Comparison of ENCODE assay signal across 8 cellular contexts in genomic region chr15:58980351-58980939, GRCh38. TPM values are rescaled to one million over a fixed set of nuclear protein-coding genes. Genes with fewer than 3 reads are reported as not detected.
A peak's percentile ranks its signal among the peaks of the same experiment; 100 is the strongest.
DNase-seq lines count a peak whose midpoint lies in the region; ATAC-seq and TF ChIP-seq lines count a peak whose summit lies in the region.

No MANE protein-coding gene starts in this region.

- no peaks in the 10 kb centered on the region for H3K36me3 ChIP-seq in cardiac muscle cell

- no peak overlapping the region for H3K27ac ChIP-seq in cardiac muscle cell

- peak; percentile 45 for TF ChIP-seq CTCF in cardiac muscle cell (IDR thresholded peaks at IDR 0.05; ENCODE audit: low read depth, low read length)

- H3K4me1 ChIP-seq in cardiac muscle cell (ENCODE audit: low read depth) = no peaks in the 10 kb centered on the region

- no peaks in the 10 kb centered on the region for H3K9me3 ChIP-seq in cardiac muscle cell (ENCODE audit: low read depth)

- DNase-seq in cardiac muscle cell (ENCODE audit: low read depth in 1 of 2, low spot score in 1 of 2) (peak; percentile 27 to 64), left ventricle myocardium superior (no peak), NCI-H2227 (lab: John Stamatoyannopoulos, UW; ENCODE audit: unreplicated experiment) (peak; percentile 19), astrocyte of the hippocampus (ENCODE audit: low read depth, low spot score) (peak; percentile 45), left lobe of liver (ENCODE audit: low spot score) (no peak), 8988T (no peak)

- H3K27me3 ChIP-seq in cardiac muscle cell = peaks cover 16% of the 10 kb centered on the region

- no peak for ATAC-seq in left ventricle myocardium superior
- peak; percentile 67 for ATAC-seq in left lobe of liver
- ATAC-seq in GM18868 (IDR thresholded peaks at IDR 0.05; ENCODE audit: unreplicated experiment) = no peak
- no peak for ATAC-seq in GM19351 (IDR thresholded peaks at IDR 0.05; ENCODE audit: unreplicated experiment)

- H3K4me3 ChIP-seq in cardiac muscle cell = no peak overlapping the region

- intact Hi-C loops in left ventricle myocardium superior (cut with micrococcal nuclease) = loop anchor here (10.0 kb wide), 1 partner anchor 514 kb away; no protein-coding TSS in a partner anchor

RNA-seq across cellular contexts. Expression of gene RNF111, which starts 7.0 kb away (rescaled TPM):
- total RNA-seq in cardiac muscle cell = 12.4 and 12.9 TPM in 2 replicates
- polyA plus RNA-seq in cardiac muscle cell = 15.1 and 23.0 TPM in 2 replicates
- total RNA-seq in left ventricle myocardium superior = 23.1 TPM
- total RNA-seq in left lobe of liver = 15.5 TPM

RNA-seq across cellular contexts. Expression of gene SLTM, which starts 47.0 kb away (rescaled TPM):
- total RNA-seq in cardiac muscle cell = 59.6 and 78.9 TPM in 2 replicates
- 92.4 and 98.1 TPM in 2 replicates for polyA plus RNA-seq in cardiac muscle cell
- 43.8 TPM for total RNA-seq in left ventricle myocardium superior
- 38.7 TPM for total RNA-seq in left lobe of liver

Comparison
In these comparisons a context has a peak if more than half of its experiments do, and no peak if none do; other contexts are left out.
1. DNase-seq: peak in cardiac muscle cell (2 of 2), NCI-H2227 (single experiment) and astrocyte of the hippocampus (single experiment); none in left ventricle myocardium superior (single experiment), left lobe of liver (single experiment) and 8988T (single experiment).